Comparison of ENCODE assay signal across 1 cellular context in the genomic region with DNA sequence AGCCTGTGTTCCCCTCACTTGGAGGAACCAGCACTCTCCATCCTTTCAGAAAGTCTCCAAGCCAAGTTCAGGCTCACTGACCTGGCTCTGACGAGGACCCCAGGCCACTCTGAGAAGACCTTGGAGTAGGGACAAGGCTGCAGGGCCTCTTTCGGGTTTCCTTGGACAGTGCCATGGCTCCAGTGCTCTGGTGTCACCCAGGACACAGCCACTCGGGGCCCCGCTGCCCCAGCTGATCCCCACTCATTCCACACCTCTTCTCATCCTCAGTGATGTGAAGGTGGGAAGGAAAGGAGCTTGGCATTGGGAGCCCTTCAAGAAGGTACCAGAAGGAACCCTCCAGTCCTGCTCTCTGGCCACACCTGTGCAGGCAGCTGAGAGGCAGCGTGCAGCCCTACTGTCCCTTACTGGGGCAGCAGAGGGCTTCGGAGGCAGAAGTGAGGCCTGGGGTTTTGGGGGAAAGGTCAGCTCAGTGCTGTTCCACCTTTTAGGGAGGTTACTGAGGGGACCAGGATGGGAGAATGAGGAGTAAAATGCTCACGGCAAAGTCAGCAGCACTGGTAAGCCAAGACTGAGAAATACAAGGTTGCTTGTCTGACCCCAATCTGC.
TF ChIP-seq lines count a peak whose summit lies in the region.

No MANE protein-coding gene starts in this region.

TF ChIP-seq in IMR-90, 13 proteins besides CTCF, POLR2A, EP300 and RAD21:
- no peak for TF ChIP-seq BHLHE40 (IDR thresholded peaks at IDR 0.05; ENCODE audit: low read depth, low read length)
- no peak for TF ChIP-seq FOS (IDR thresholded peaks at IDR 0.05; ENCODE audit: low read depth, low read length)
- TF ChIP-seq MAZ (IDR thresholded peaks at IDR 0.05; ENCODE audit: borderline replicate concordance, low read depth, low read length): no peak
- TF ChIP-seq ELK1 (IDR thresholded peaks at IDR 0.05; ENCODE audit: borderline replicate concordance, low read depth, low read length): no peak
- TF ChIP-seq RFX5 (IDR thresholded peaks at IDR 0.05; ENCODE audit: low read depth, low read length): no peak
- TF ChIP-seq USF2 (IDR thresholded peaks at IDR 0.05; ENCODE audit: low read depth, low read length): no peak
- no peak for TF ChIP-seq CHD1 (IDR thresholded peaks at IDR 0.05; ENCODE audit: low read depth, low read length)
- no peak for TF ChIP-seq MAFK (IDR thresholded peaks at IDR 0.05; ENCODE audit: low read depth, low read length)
- TF ChIP-seq RCOR1 (IDR thresholded peaks at IDR 0.05; ENCODE audit: insufficient replicate concordance, low read length): no peak
- TF ChIP-seq MXI1 (IDR thresholded peaks at IDR 0.05; ENCODE audit: borderline replicate concordance, low read depth, low read length): no peak
- no peak for TF ChIP-seq NFE2L2 (IDR thresholded peaks at IDR 0.05; ENCODE audit: low read depth, low read length)
- TF ChIP-seq CEBPB (IDR thresholded peaks at IDR 0.05; ENCODE audit: low read depth, low read length): no peak
- TF ChIP-seq SMC3 (IDR thresholded peaks at IDR 0.05; ENCODE audit: low read depth, low read length): no peak
